11 cellular contexts compared by ENCODE assay signal in genomic region chr20:45354423-45355208, GRCh38. TPM values are rescaled to one million over a fixed set of nuclear protein-coding genes. Genes with fewer than 3 reads are reported as not detected.
DNase-seq lines count a peak whose midpoint lies in the region; ATAC-seq and TF ChIP-seq lines count a peak whose summit lies in the region.
"Had no signal": no experiment of that assay in that cellular context is flagged by ENCODE, and none has a peak within 500 bp of the region (broad histone marks: within the 10 kb centered on the region; RNA-seq: fewer than 3 reads in every experiment).

No MANE protein-coding gene starts in this region.

- H3K27ac ChIP-seq in BLaER1 treated with 17β-estradiol and CSF1 and Interleukin-3, amounts not matched to agents 10 nM and 100 nM, result no peak overlapping the region
- H3K27ac ChIP-seq in mesenchymal stem cell (ENCODE audit: low read length, poor library complexity, severe bottlenecking) (peak overlapping the region; percentile 46), body of pancreas (no peak overlapping the region)

- H3K4me3 Mint-ChIP-seq in HFFc6 (peak overlapping the region; percentile 62), Calu3 (ENCODE audit: low read depth, unreplicated experiment) (no peak overlapping the region)
- H3K4me3 Mint-ChIP-seq in activated naive CD8-positive, alpha-beta T cell treated with anti-CD3 and anti-CD28 coated beads for 36 hours, result peak overlapping the region; percentile 36

- TF ChIP-seq CTCF in HFFc6 (IDR thresholded peaks at IDR 0.05) (no peak), body of pancreas (IDR thresholded peaks at IDR 0.05) (no peak), Calu3 (IDR thresholded peaks at IDR 0.05; ENCODE audit: unreplicated experiment) (no peak)

- no peak overlapping the region for H4K91ac ChIP-seq in mesenchymal stem cell (ENCODE audit: low read length)

- no peak for ATAC-seq in body of pancreas

- H3K18ac ChIP-seq in mesenchymal stem cell (ENCODE audit: low read depth in 1 of 2, low read length in 2 of 2), result no peak overlapping the region

- H3K9me3 Mint-ChIP-seq in HFFc6 (no peaks in the 10 kb centered on the region), Calu3 (ENCODE audit: low read depth, unreplicated experiment) (no peaks in the 10 kb centered on the region)
- H3K9me3 Mint-ChIP-seq in activated naive CD8-positive, alpha-beta T cell treated with anti-CD3 and anti-CD28 coated beads for 36 hours, result no peaks in the 10 kb centered on the region

- H3K9me3 ChIP-seq in BLaER1 treated with 17β-estradiol and CSF1 and Interleukin-3, amounts not matched to agents 10 nM and 100 nM (replicated peaks in 1 of 11), result no peaks in the 10 kb centered on the region
- H3K9me3 ChIP-seq in mesenchymal stem cell (ENCODE audit: control insufficient read depth, low read length) (no peaks in the 10 kb centered on the region), body of pancreas (no peaks in the 10 kb centered on the region)

- H3K4ac ChIP-seq in mesenchymal stem cell (ENCODE audit: low read depth in 1 of 2, low read length in 2 of 2), result no peak overlapping the region

- DNase-seq in HFFc6 (no peak), mesenchymal stem cell (peak; percentile 66), DMS79 treated with DMSO at 0.1 percent for 48 hours (lab: John Stamatoyannopoulos, UW) (no peak), body of pancreas (no peak), NCI-H1105 treated with DMSO at 0.1 percent for 48 hours (lab: John Stamatoyannopoulos, UW) (no peak), Calu3 (no peak)
- DNase-seq in activated naive CD8-positive, alpha-beta T cell treated with anti-CD3 and anti-CD28 coated beads for 36 hours, result no peak
- DNase-seq: occipital lobe had no signal

- H3K36me3 ChIP-seq in BLaER1 treated with 17β-estradiol and CSF1 and Interleukin-3, amounts not matched to agents 10 nM and 100 nM, result no peaks in the 10 kb centered on the region
- H3K36me3 ChIP-seq in mesenchymal stem cell (ENCODE audit: control insufficient read depth in 1 of 2, insufficient read depth in 2 of 2, low read depth in 1 of 2, low read length in 2 of 2) (no peaks in the 10 kb centered on the region), body of pancreas (replicated peaks in 1 of 2; ENCODE audit: insufficient read depth in 1 of 2, low read depth in 2 of 2) (no peaks in the 10 kb centered on the region)

- no peak overlapping the region for H2AFZ ChIP-seq in mesenchymal stem cell (ENCODE audit: low read depth, low read length)

- H3K14ac ChIP-seq in mesenchymal stem cell (ENCODE audit: low read length in 2 of 2), result no peak overlapping the region

- intact Hi-C loops in body of pancreas (cut with DNase I) (no loop called here), Calu3 (cut with micrococcal nuclease; ENCODE audit: unreplicated experiment) (no loop called here)

- H3K36me3 Mint-ChIP-seq in HFFc6 (ENCODE audit: low read depth) (no peaks in the 10 kb centered on the region), Calu3 (ENCODE audit: insufficient read depth, unreplicated experiment) (peaks cover 15% of the 10 kb centered on the region)
- H3K36me3 Mint-ChIP-seq in activated naive CD8-positive, alpha-beta T cell treated with anti-CD3 and anti-CD28 coated beads for 36 hours, result no peaks in the 10 kb centered on the region

- no peak overlapping the region for H3K9ac ChIP-seq in BLaER1 treated with 17β-estradiol and CSF1 and Interleukin-3, amounts not matched to agents 10 nM and 100 nM
- H3K9ac ChIP-seq in mesenchymal stem cell (ENCODE audit: low read length), result peak overlapping the region; percentile 23

- H3K27me3 Mint-ChIP-seq in HFFc6 (ENCODE audit: insufficient read depth) (no peaks in the 10 kb centered on the region), Calu3 (ENCODE audit: unreplicated experiment) (no peaks in the 10 kb centered on the region)
- peaks cover 4% of the 10 kb centered on the region for H3K27me3 Mint-ChIP-seq in activated naive CD8-positive, alpha-beta T cell treated with anti-CD3 and anti-CD28 coated beads for 36 hours

- no peak overlapping the region for H3K4me3 ChIP-seq in BLaER1 treated with 17β-estradiol and CSF1 and Interleukin-3, amounts not matched to agents 10 nM and 100 nM
- H3K4me3 ChIP-seq in mesenchymal stem cell (ENCODE audit: insufficient read depth in 1 of 2, low read depth in 1 of 2, low read length in 2 of 2) (peak overlapping the region in 1 of 2 experiments; percentile 49), body of pancreas (no peak overlapping the region)
- H3K4me3 ChIP-seq: GM12878 had no signal

- H3K4me1 Mint-ChIP-seq in HFFc6 (ENCODE audit: low read depth), result peaks cover 53% of the 10 kb centered on the region
- H3K4me1 Mint-ChIP-seq in activated naive CD8-positive, alpha-beta T cell treated with anti-CD3 and anti-CD28 coated beads for 36 hours, result peaks cover 50% of the 10 kb centered on the region
- peaks cover 31% of the 10 kb centered on the region for H3K4me1 Mint-ChIP-seq in Calu3 (ENCODE audit: low read depth, unreplicated experiment)

- no peak overlapping the region for H3K23ac ChIP-seq in mesenchymal stem cell (ENCODE audit: low read length in 2 of 2)

- no peak for TF ChIP-seq POLR2A in body of pancreas (IDR thresholded peaks at IDR 0.05)

- H3K79me1 ChIP-seq in mesenchymal stem cell (replicated peaks; ENCODE audit: low read length, poor library complexity, severe bottlenecking), result no peaks in the 10 kb centered on the region

- H2AK5ac ChIP-seq in mesenchymal stem cell (ENCODE audit: low read length, severe bottlenecking), result no peak overlapping the region

- H3K4me2 ChIP-seq in BLaER1 treated with 17β-estradiol and CSF1 and Interleukin-3, amounts not matched to agents 10 nM and 100 nM, result peak overlapping the region in 7 of 11 experiments; percentile 6 to 60 (median 44); a peak in 11 of 22 replicates
- H3K4me2 ChIP-seq in mesenchymal stem cell (ENCODE audit: low read length, poor library complexity, severe bottlenecking), result no peak overlapping the region

- whole genome bisulfite sequencing in mesenchymal stem cell, result 66% methylated on average over 8 of the region's 9 CpGs
- WGBS in body of pancreas, 2 donors, result 71 to 72% methylated on average over 9 of the region's 9 CpGs

- H4K20me1 ChIP-seq in BLaER1 treated with 17β-estradiol and CSF1 and Interleukin-3, amounts not matched to agents 10 nM and 100 nM, result no peaks in the 10 kb centered on the region

- H2BK120ac ChIP-seq in mesenchymal stem cell (ENCODE audit: low read depth, low read length), result no peak overlapping the region

- peak overlapping the region in 1 of 2 experiments; percentile 59 for H2BK12ac ChIP-seq in mesenchymal stem cell (ENCODE audit: low read length in 2 of 2)

- peaks cover 10 to 40% (median 26%) of the 10 kb centered on the region in 10 experiments; a peak in 18 of 20 replicates for H3K4me1 ChIP-seq in BLaER1 treated with 17β-estradiol and CSF1 and Interleukin-3, amounts not matched to agents 10 nM and 100 nM
- H3K4me1 ChIP-seq in mesenchymal stem cell (ENCODE audit: control insufficient read depth, insufficient read depth, low read depth, low read length) (peaks cover 12% of the 10 kb centered on the region), body of pancreas (peaks cover 22% of the 10 kb centered on the region)

- H2BK15ac ChIP-seq in mesenchymal stem cell (ENCODE audit: low read depth, poor library complexity, severe bottlenecking), result no peak overlapping the region

- H3K27ac Mint-ChIP-seq in HFFc6 (peak overlapping the region; percentile 70), Calu3 (ENCODE audit: unreplicated experiment) (no peak overlapping the region)
- peak overlapping the region; percentile 85 for H3K27ac Mint-ChIP-seq in activated naive CD8-positive, alpha-beta T cell treated with anti-CD3 and anti-CD28 coated beads for 36 hours

- no TSS peak for BruUV-seq in Calu3 (replicated peaks; lab: Mats Ljungman, UMichigan)

- CTCF ChIA-PET in Calu3 (lab: Charles Lee), result interaction anchor here (0.5 to 2.2 kb wide), 6 partner anchors 13 to 277 kb away, joined by 3 to 5 read pairs (median 4); no protein-coding TSS in a partner anchor

- H3K27me3 ChIP-seq in BLaER1 treated with 17β-estradiol and CSF1 and Interleukin-3, amounts not matched to agents 10 nM and 100 nM, result no peaks in the 10 kb centered on the region
- no peaks in the 10 kb centered on the region for H3K27me3 ChIP-seq in mesenchymal stem cell (ENCODE audit: control insufficient read depth in 1 of 2, insufficient read depth in 1 of 2, low read length in 2 of 2)
- H3K27me3 ChIP-seq in body of pancreas, result no peaks in the 10 kb centered on the region

- no peak overlapping the region for H4K8ac ChIP-seq in mesenchymal stem cell (ENCODE audit: low read length)

- H2BK5ac ChIP-seq in mesenchymal stem cell (ENCODE audit: low read depth, low read length, poor library complexity, severe bottlenecking), result no peak overlapping the region

RNA-seq across cellular contexts. Expression of gene SDC4, which starts 6.4 kb away (rescaled TPM):
- 100 to 1,000 TPM; 122 to 146 (median 135) TPM for total RNA-seq in HFFc6 (2021; fragmentation: NEBNext Ultra II Directional; extraction: Animal tissue kit (Norgen Biotek cat#: 25700))
- 10 to 100 TPM; 24.6 to 25.5 TPM for total RNA-seq in activated naive CD8-positive, alpha-beta T cell treated with anti-CD3 and anti-CD28 coated beads for 36 hours
- 42.8 TPM for polyA plus RNA-seq in mesenchymal stem cell (2013, experiment 1 of 2)
- polyA plus RNA-seq in mesenchymal stem cell (2013, experiment 2 of 2), result 43.8 TPM
- total RNA-seq in body of pancreas (10 to 100 TPM; 62.0 to 97.6 TPM), Calu3 (2022) (238 and 256 TPM in 2 replicates)

RNA-seq across cellular contexts. Expression of gene SYS1, which starts 8.3 kb away (rescaled TPM):
- 10 to 100 TPM; 22.9 to 34.1 (median 27.6) TPM for total RNA-seq in HFFc6 (2021; fragmentation: NEBNext Ultra II Directional; extraction: Animal tissue kit (Norgen Biotek cat#: 25700))
- total RNA-seq in activated naive CD8-positive, alpha-beta T cell treated with anti-CD3 and anti-CD28 coated beads for 36 hours, result 10 to 100 TPM; 21.5 to 26.6 TPM
- 18.6 TPM for polyA plus RNA-seq in mesenchymal stem cell (2013, experiment 1 of 2)
- polyA plus RNA-seq in mesenchymal stem cell (2013, experiment 2 of 2), result 17.5 TPM
- total RNA-seq in body of pancreas, result 10 to 100 TPM; 14.2 to 15.3 TPM
- 42.1 and 45.5 TPM in 2 replicates for total RNA-seq in Calu3 (2022)

RNA-seq across cellular contexts. Expression of gene TP53TG5, which starts 23.5 kb away (rescaled TPM):
- not detected for total RNA-seq in HFFc6 (2021; fragmentation: NEBNext Ultra II Directional; extraction: Animal tissue kit (Norgen Biotek cat#: 25700))
- under 1 TPM; 0.40 to 0.41 TPM for total RNA-seq in activated naive CD8-positive, alpha-beta T cell treated with anti-CD3 and anti-CD28 coated beads for 36 hours
- polyA plus RNA-seq in mesenchymal stem cell (2013, experiment 1 of 2), result not detected
- polyA plus RNA-seq in mesenchymal stem cell (2013, experiment 2 of 2), result not detected
- total RNA-seq in body of pancreas (not detected), Calu3 (2022) (0.52 and 0.88 TPM in 2 replicates)
- total RNA-seq: dermis blood vessel endothelial cell, GM12878, occipital lobe had no signal

RNA-seq across cellular contexts. Expression of gene MATN4, which starts 46.5 kb away (rescaled TPM):
- not detected for total RNA-seq in HFFc6 (2021; fragmentation: NEBNext Ultra II Directional; extraction: Animal tissue kit (Norgen Biotek cat#: 25700))
- total RNA-seq in activated naive CD8-positive, alpha-beta T cell treated with anti-CD3 and anti-CD28 coated beads for 36 hours, result 1 to 10 TPM in 1 of 2 experiments, under 1 TPM in 1; 0.64 to 1.1 TPM
- polyA plus RNA-seq in mesenchymal stem cell (2013, experiment 1 of 2), result 0.03 TPM
- polyA plus RNA-seq in mesenchymal stem cell (2013, experiment 2 of 2), result 0.03 TPM
- total RNA-seq in body of pancreas, result 1 to 10 TPM; 4.9 to 5.3 TPM
- 0.17 and 0.29 TPM in 2 replicates for total RNA-seq in Calu3 (2022)
- total RNA-seq: GM12878, occipital lobe had no signal

RNA-seq across cellular contexts. Expression of gene RBPJL, which starts 48.0 kb away (rescaled TPM):
- not detected for total RNA-seq in HFFc6 (2021; fragmentation: NEBNext Ultra II Directional; extraction: Animal tissue kit (Norgen Biotek cat#: 25700))
- not detected for total RNA-seq in activated naive CD8-positive, alpha-beta T cell treated with anti-CD3 and anti-CD28 coated beads for 36 hours
- polyA plus RNA-seq in mesenchymal stem cell (2013, experiment 1 of 2), result not detected
- not detected for polyA plus RNA-seq in mesenchymal stem cell (2013, experiment 2 of 2)
- total RNA-seq in body of pancreas, result 100 to 1,000 TPM; 306 to 837 TPM
- total RNA-seq in Calu3 (2022), result not detected in 2 replicates
- total RNA-seq: dermis blood vessel endothelial cell, occipital lobe had no signal
- polyA plus RNA-seq: GM12878 had no signal
